8 cellular contexts compared by ENCODE assay signal in the genomic region with DNA sequence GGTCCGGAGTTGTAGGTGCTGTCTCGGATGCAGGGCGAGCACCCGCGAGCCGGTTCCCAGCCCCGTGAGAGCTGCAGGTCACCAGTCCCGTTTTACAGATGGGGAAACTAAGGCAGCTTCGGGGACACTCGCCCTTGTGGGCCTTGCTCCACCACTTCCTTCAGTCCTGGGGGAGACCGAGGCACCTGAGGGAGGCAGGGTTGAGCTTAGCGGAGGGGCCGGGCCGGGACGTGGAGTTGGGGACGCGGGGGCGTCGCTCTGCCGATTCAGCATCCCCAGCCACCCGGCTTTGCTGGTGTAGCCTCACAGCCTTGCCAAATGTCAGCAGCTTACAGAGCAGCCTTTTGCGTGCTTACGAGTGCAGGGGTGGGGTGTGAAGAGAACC. TPM values are rescaled to one million over a fixed set of nuclear protein-coding genes. Genes with fewer than 3 reads are reported as not detected.
A peak's percentile ranks its signal among the peaks of the same experiment; 100 is the strongest.
DNase-seq lines count a peak whose midpoint lies in the region; ATAC-seq and TF ChIP-seq lines count a peak whose summit lies in the region.

No MANE protein-coding gene starts in this region.

- no peaks in the 10 kb centered on the region for H3K27me3 Mint-ChIP-seq in activated B cell treated with CpG ODN at 0.5 μM for 24 hours

- POLR2A ChIA-PET in activated B cell treated with CpG ODN at 0.5 μM for 24 hours (lab: Charles Lee), result interaction anchor here (0.5 to 3.1 kb wide), 9 partner anchors 27 to 244 kb away, joined by 3 to 20 read pairs (median 5); a partner anchor contains a TSS

- H3K36me3 Mint-ChIP-seq in activated B cell treated with CpG ODN at 0.5 μM for 24 hours (ENCODE audit: low read depth), result peaks cover 17% of the 10 kb centered on the region

- no CpG with 5 or more reads among the region's 23 CpGs for WGBS in mesendoderm (ENCODE audit: extremely low coverage, insufficient coverage, low lambda C conversion rate)

- no peak overlapping the region for H4K5ac ChIP-seq in mesendoderm (ENCODE audit: low read length)

- peak overlapping the region; percentile 81 for H3K4me3 Mint-ChIP-seq in activated B cell treated with CpG ODN at 0.5 μM for 24 hours

- H3K36me3 ChIP-seq in colonic mucosa, result no peaks in the 10 kb centered on the region
- H3K36me3 ChIP-seq in mesendoderm (ENCODE audit: control insufficient read depth, insufficient read depth, low read length), result peaks cover 5% of the 10 kb centered on the region

- H4K8ac ChIP-seq in mesendoderm (ENCODE audit: low read depth, low read length), result peak overlapping the region; percentile 77

- H3K27ac ChIP-seq in colonic mucosa (no peak overlapping the region), mesendoderm (ENCODE audit: low read depth, low read length) (no peak overlapping the region)

- H2BK120ac ChIP-seq in mesendoderm (ENCODE audit: low read depth, low read length), result no peak overlapping the region

- H3K4ac ChIP-seq in mesendoderm (ENCODE audit: low read depth, low read length), result no peak overlapping the region

- H3K18ac ChIP-seq in mesendoderm (ENCODE audit: low read length), result no peak overlapping the region

- H3K79me2 ChIP-seq in mesendoderm (ENCODE audit: control insufficient read depth, insufficient read depth, low read length), result no peaks in the 10 kb centered on the region

- intact Hi-C loops in activated B cell treated with CpG ODN at 0.5 μM for 24 hours (cut with micrococcal nuclease) (loop anchor here (1.0 kb wide), 4 partner anchors 31 to 116 kb away; a partner anchor contains a TSS), colonic mucosa (cut with DNase I) (no loop called here)

- H3K56ac ChIP-seq in mesendoderm (ENCODE audit: low read length), result peak overlapping the region; percentile 94

- DNase-seq in GM13977 (ENCODE audit: low spot score), result peak; percentile 77
- no peak for DNase-seq in activated B cell treated with CpG ODN at 0.5 μM for 24 hours
- DNase-seq in colonic mucosa, result no peak
- peak; percentile 26 for DNase-seq in mesendoderm
- DNase-seq in stimulated activated CD8-positive, alpha-beta memory T cell treated with anti-CD3 and anti-CD28 coated beads, Interleukin-4, amount 100 ng/mL, for 48 hours, result peak; percentile 72
- no peak for DNase-seq in central memory CD4-positive, alpha-beta T cell

- CTCF ChIA-PET in activated B cell treated with CpG ODN at 0.5 μM for 24 hours (lab: Charles Lee), result no interaction called here

- H2BK5ac ChIP-seq in mesendoderm (ENCODE audit: low read length), result no peak overlapping the region

- H3K4me1 Mint-ChIP-seq in activated B cell treated with CpG ODN at 0.5 μM for 24 hours, result peaks cover 13% of the 10 kb centered on the region

- H3K9me3 ChIP-seq in colonic mucosa, result no peaks in the 10 kb centered on the region

- H3K23ac ChIP-seq in mesendoderm (ENCODE audit: low read length), result no peak overlapping the region

- H3K4me3 ChIP-seq in colonic mucosa (peak overlapping the region; percentile 82), mesendoderm (ENCODE audit: low read length) (peak overlapping the region; percentile 83)

- no peak overlapping the region for H2AK5ac ChIP-seq in mesendoderm (ENCODE audit: low read length)

- H3K4me1 ChIP-seq in colonic mucosa (no peaks in the 10 kb centered on the region), mesendoderm (ENCODE audit: control insufficient read depth, low read depth, low read length) (no peaks in the 10 kb centered on the region)

- H3K9me3 Mint-ChIP-seq in activated B cell treated with CpG ODN at 0.5 μM for 24 hours, result no peaks in the 10 kb centered on the region

- ATAC-seq in HG03159 (IDR thresholded peaks at IDR 0.05; ENCODE audit: unreplicated experiment), result peak; percentile 18
- no peak for ATAC-seq in activated B cell treated with CpG ODN at 0.5 μM for 24 hours (ENCODE audit: low read depth)
- ATAC-seq in GM21717 (IDR thresholded peaks at IDR 0.05; ENCODE audit: unreplicated experiment), result no peak

- H3K4me2 ChIP-seq in mesendoderm (ENCODE audit: low read length), result peak overlapping the region; percentile 56

- H3K27me3 ChIP-seq in colonic mucosa (no peaks in the 10 kb centered on the region), mesendoderm (ENCODE audit: insufficient read depth, low read length, poor library complexity) (no peaks in the 10 kb centered on the region)

- no peak overlapping the region for H2BK15ac ChIP-seq in mesendoderm (replicated peaks; ENCODE audit: low read depth)

- H3K79me1 ChIP-seq in mesendoderm (ENCODE audit: low read length), result no peaks in the 10 kb centered on the region

- H3K27ac Mint-ChIP-seq in activated B cell treated with CpG ODN at 0.5 μM for 24 hours, result peak overlapping the region; percentile 46

- in situ Hi-C loops in GM13977 (cut with MboI; ENCODE audit: low pct_unique_long_range_greater_than_20kb, low sequenced_read_pairs, unreplicated experiment), result no loop called here

- no peak for TF ChIP-seq CTCF in GM13977 (IDR thresholded peaks at IDR 0.05; ENCODE audit: extremely low read depth, insufficient read depth, missing control alignments)
- TF ChIP-seq CTCF in activated B cell treated with CpG ODN at 0.5 μM for 24 hours (IDR thresholded peaks at IDR 0.05), result no peak
- TF ChIP-seq CTCF in colonic mucosa (IDR thresholded peaks at IDR 0.05), result no peak

- H3K9ac ChIP-seq in colonic mucosa (ENCODE audit: low read depth in 2 of 2, low read length in 2 of 2) (peak overlapping the region; percentile 67 to 73), mesendoderm (ENCODE audit: low read length) (peak overlapping the region; percentile 89)

RNA-seq across cellular contexts. Expression of a gene that starts 0.5 kb away (rescaled TPM):
- 47.7 and 53.6 TPM in 2 replicates for total RNA-seq in activated B cell treated with CpG ODN at 0.5 μM for 24 hours
- total RNA-seq in colonic mucosa, result 10 to 100 TPM; 47.5 to 53.0 TPM
- 55.7 TPM for polyA plus RNA-seq in mesendoderm (2013, experiment 1 of 2)
- polyA plus RNA-seq in mesendoderm (2013, experiment 2 of 2), result 57.0 TPM

RNA-seq across cellular contexts. Expression of a gene that starts 11.3 kb away (rescaled TPM):
- total RNA-seq in activated B cell treated with CpG ODN at 0.5 μM for 24 hours, result not detected in 2 replicates
- total RNA-seq in colonic mucosa, result 100 to 1,000 TPM; 162 to 374 TPM
- polyA plus RNA-seq in mesendoderm (2013, experiment 1 of 2), result 0.58 TPM
- 0.48 TPM for polyA plus RNA-seq in mesendoderm (2013, experiment 2 of 2)

RNA-seq across cellular contexts. Expression of a gene that starts 30.8 kb away (rescaled TPM):
- total RNA-seq in activated B cell treated with CpG ODN at 0.5 μM for 24 hours, result 142 and 160 TPM in 2 replicates
- 10 to 100 TPM; 97.5 to 97.7 TPM for total RNA-seq in colonic mucosa
- 108 TPM for polyA plus RNA-seq in mesendoderm (2013, experiment 1 of 2)
- 110 TPM for polyA plus RNA-seq in mesendoderm (2013, experiment 2 of 2)

RNA-seq across cellular contexts. Expression of a gene that starts 33.1 kb away (rescaled TPM):
- total RNA-seq in activated B cell treated with CpG ODN at 0.5 μM for 24 hours, result 86.7 and 89.2 TPM in 2 replicates
- 100 to 1,000 TPM in 1 of 2 donors, 10 to 100 TPM in 1; 93.7 to 142 TPM for total RNA-seq in colonic mucosa
- 52.1 TPM for polyA plus RNA-seq in mesendoderm (2013, experiment 1 of 2)
- polyA plus RNA-seq in mesendoderm (2013, experiment 2 of 2), result 53.5 TPM

RNA-seq across cellular contexts. Expression of a gene that starts 42.6 kb away (rescaled TPM):
- 0.81 and 0.86 TPM in 2 replicates for total RNA-seq in activated B cell treated with CpG ODN at 0.5 μM for 24 hours
- 1 to 10 TPM; 2.5 to 6.8 TPM for total RNA-seq in colonic mucosa
- polyA plus RNA-seq in mesendoderm (2013, experiment 1 of 2), result 9.5 TPM
- polyA plus RNA-seq in mesendoderm (2013, experiment 2 of 2), result 8.9 TPM

Comparison
In these comparisons a context has a peak if more than half of its experiments do, and no peak if none do; other contexts are left out.
1. DNase-seq: peak in GM13977 (single experiment), mesendoderm (single experiment) and stimulated activated CD8-positive, alpha-beta memory T cell treated with anti-CD3 and anti-CD28 coated beads, Interleukin-4, amount 100 ng/mL, for 48 hours (single experiment); none in activated B cell treated with CpG ODN at 0.5 μM for 24 hours (single experiment), colonic mucosa (single experiment) and central memory CD4-positive, alpha-beta T cell (single experiment).
2. RNA of a gene that starts 11.3 kb away (total RNA-seq): 162 to 374 TPM in colonic mucosa; not detected in activated B cell treated with CpG ODN at 0.5 μM for 24 hours; every median in the first group is over 100 times any median in the second.